Comparison of ENCODE assay signal across 7 cellular contexts in the genomic region with DNA sequence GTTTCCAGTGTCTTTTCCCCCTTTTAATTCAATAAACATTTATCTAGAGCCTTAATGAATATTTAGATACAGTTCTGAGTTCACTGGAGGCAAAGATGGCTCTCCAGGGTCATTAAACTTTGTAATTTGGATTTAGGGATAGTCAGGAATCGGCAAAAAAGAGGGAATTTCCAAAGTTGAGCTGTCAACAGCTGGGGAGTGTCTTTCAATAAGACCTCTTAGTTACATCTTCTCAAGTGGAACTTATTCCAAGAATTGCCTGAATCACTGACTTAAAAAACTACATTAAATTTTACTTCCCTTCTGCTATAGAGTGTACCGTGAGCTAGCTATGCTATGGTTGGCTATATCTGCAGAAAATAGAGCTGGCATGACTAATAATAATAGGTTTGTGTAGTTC. TPM values are rescaled to one million over a fixed set of nuclear protein-coding genes. Genes with fewer than 3 reads are reported as not detected.
DNase-seq lines count a peak whose midpoint lies in the region; ATAC-seq and TF ChIP-seq lines count a peak whose summit lies in the region.

No MANE protein-coding gene starts in this region.

- TF ChIP-seq CTCF in HFF-Myc (IDR thresholded peaks at IDR 0.05; ENCODE audit: low read depth, low read length, missing control alignments) (no peak), WI38 (IDR thresholded peaks at IDR 0.05; ENCODE audit: low read depth, low read length) (no peak)

- peak overlapping the region; percentile 91 for H3K27ac Mint-ChIP-seq in stimulated activated effector memory CD8-positive, alpha-beta T cell treated with anti-CD3 and anti-CD28 coated beads, Interleukin-12 subunit alpha, Interleukin-12 subunit beta, amount 100 ng/mL, for 72 hours

- ATAC-seq in right cardiac atrium (no peak), HG02759 (IDR thresholded peaks at IDR 0.05; ENCODE audit: unreplicated experiment) (no peak)
- no peak for ATAC-seq in stimulated activated effector memory CD8-positive, alpha-beta T cell treated with anti-CD3 and anti-CD28 coated beads, Interleukin-12 subunit alpha, Interleukin-12 subunit beta, amount 100 ng/mL, for 72 hours

- H3K27ac ChIP-seq in right cardiac atrium (ENCODE audit: low read length) = peak overlapping the region; percentile 87

- POLR2A ChIA-PET in HEK293T (lab: Yijun Ruan, JAX) = interaction anchor here (1.0 to 1.5 kb wide), 2 partner anchors 11 to 114 kb away, joined by 3 to 4 read pairs; no protein-coding TSS in a partner anchor

- no peak for DNase-seq in HFF-Myc (ENCODE audit: extremely low read depth, low read depth)
- no peak for DNase-seq in right cardiac atrium
- no peak for DNase-seq in stimulated activated effector memory CD8-positive, alpha-beta T cell treated with anti-CD3 and anti-CD28 coated beads, Interleukin-12 subunit alpha, Interleukin-12 subunit beta, amount 100 ng/mL, for 72 hours (ENCODE audit: low spot score in 2 of 2)
- DNase-seq in NCI-H1417 (lab: John Stamatoyannopoulos, UW) = no peak
- DNase-seq in HEK293T (ENCODE audit: extremely low spot score) = no peak

- no peaks in the 10 kb centered on the region for H3K9me3 ChIP-seq in right cardiac atrium (ENCODE audit: control insufficient read depth, low read length)

- H3K4me3 ChIP-seq in HFF-Myc (replicated peaks; ENCODE audit: low read depth, low read length) = peak overlapping the region; percentile 88
- H3K4me3 ChIP-seq in WI38 (ENCODE audit: low read depth, low read length) = peak overlapping the region; percentile 93
- H3K4me3 ChIP-seq in right cardiac atrium (ENCODE audit: low read length) = peak overlapping the region; percentile 79

- H3K4me1 ChIP-seq in right cardiac atrium (ENCODE audit: control insufficient read depth, insufficient read depth, low read length) = peaks cover 10% of the 10 kb centered on the region

- peaks cover 52% of the 10 kb centered on the region for H3K4me1 Mint-ChIP-seq in stimulated activated effector memory CD8-positive, alpha-beta T cell treated with anti-CD3 and anti-CD28 coated beads, Interleukin-12 subunit alpha, Interleukin-12 subunit beta, amount 100 ng/mL, for 72 hours

- peaks cover 6% of the 10 kb centered on the region for H3K36me3 Mint-ChIP-seq in stimulated activated effector memory CD8-positive, alpha-beta T cell treated with anti-CD3 and anti-CD28 coated beads, Interleukin-12 subunit alpha, Interleukin-12 subunit beta, amount 100 ng/mL, for 72 hours

- 29% methylated on average over 2 of the region's 2 CpGs for WGBS in right cardiac atrium

- CTCF ChIA-PET in HEK293T (lab: Yijun Ruan, JAX) = interaction anchor here (0.6 kb wide), 1 partner anchor 123 kb away, joined by 3 read pairs; no protein-coding TSS in a partner anchor

- H3K4me3 Mint-ChIP-seq in stimulated activated effector memory CD8-positive, alpha-beta T cell treated with anti-CD3 and anti-CD28 coated beads, Interleukin-12 subunit alpha, Interleukin-12 subunit beta, amount 100 ng/mL, for 72 hours = peak overlapping the region; percentile 90

- no peaks in the 10 kb centered on the region for H3K27me3 ChIP-seq in right cardiac atrium (ENCODE audit: control insufficient read depth, insufficient read depth)

- H3K9me3 Mint-ChIP-seq in stimulated activated effector memory CD8-positive, alpha-beta T cell treated with anti-CD3 and anti-CD28 coated beads, Interleukin-12 subunit alpha, Interleukin-12 subunit beta, amount 100 ng/mL, for 72 hours = no peaks in the 10 kb centered on the region

- intact Hi-C loops in right cardiac atrium (cut with DNase I) = loop anchor here in 3 of 4 donors (5.0 kb wide), 3 partner anchors 63 to 167 kb away; no protein-coding TSS in a partner anchor

TF ChIP-seq in HEK293T, 16 proteins besides CTCF, POLR2A, EP300 and RAD21:
- TF ChIP-seq FOXA1 (IDR thresholded peaks at IDR 0.05) (no peak), LEF1 (IDR thresholded peaks at IDR 0.05; ENCODE audit: borderline replicate concordance) (no peak), ELF4 (IDR thresholded peaks at IDR 0.05) (no peak), TARDBP (IDR thresholded peaks at IDR 0.05) (no peak), SUZ12 (IDR thresholded peaks at IDR 0.05) (no peak), L3MBTL2 (conservative IDR thresholded peaks at IDR 0.05) (no peak), CTBP1 (IDR thresholded peaks at IDR 0.05; ENCODE audit: borderline replicate concordance) (no peak), NFRKB (IDR thresholded peaks at IDR 0.05) (no peak), FOXM1 (IDR thresholded peaks at IDR 0.05; ENCODE audit: borderline replicate concordance) (no peak), HDGF (IDR thresholded peaks at IDR 0.05; ENCODE audit: borderline replicate concordance) (no peak), BHLHE40 (IDR thresholded peaks at IDR 0.05; ENCODE audit: borderline replicate concordance) (no peak), ZNF384 (IDR thresholded peaks at IDR 0.05) (no peak)
TF ChIP-seq in HEK293T: peak in this region for 0.

RNA-seq across cellular contexts. Expression of gene LRCH1, which starts 2.0 kb away (rescaled TPM):
- total RNA-seq in right cardiac atrium = 10 to 100 TPM; 10.1 to 11.4 (median 10.7) TPM
- 4.8 TPM for polyA plus RNA-seq in right cardiac atrium
